14 cellular contexts compared by ENCODE assay signal in genomic region chr5:61732376-61732775, GRCh38.
DNase-seq lines count a peak whose midpoint lies in the region; ATAC-seq and TF ChIP-seq lines count a peak whose summit lies in the region.
"Had no signal": no experiment of that assay in that cellular context is flagged by ENCODE, and none has a peak within 500 bp of the region (broad histone marks: within the 10 kb centered on the region; RNA-seq: fewer than 3 reads in every experiment).

No MANE protein-coding gene starts in this region.

- peaks cover 0 to 11% (median 7%) of the 10 kb centered on the region in 4 donors for H3K4me1 ChIP-seq in sigmoid colon
- H3K4me1 ChIP-seq: suprapubic skin had no signal

- no peak for TF ChIP-seq POLR2A in sigmoid colon (IDR thresholded peaks at IDR 0.05)

- H3K4me3 ChIP-seq in sigmoid colon, result peak overlapping the region in 3 of 4 donors; percentile 26 to 41 (median 36)
- no peak overlapping the region for H3K4me3 ChIP-seq in foreskin fibroblast (ENCODE audit: low read depth in 1 of 2, low read length in 2 of 2)
- H3K4me3 ChIP-seq: hepatocyte, suprapubic skin had no signal

- TF ChIP-seq EP300 in sigmoid colon (IDR thresholded peaks at IDR 0.05), result no peak

- DNase-seq in NCI-H2227 (lab: John Stamatoyannopoulos, UW; ENCODE audit: unreplicated experiment), result peak; percentile 25
- peak; percentile 66 for DNase-seq in medulla oblongata (ENCODE audit: extremely low spot score)
- no peak for DNase-seq in sigmoid colon
- no peak for DNase-seq in foreskin fibroblast
- no peak for DNase-seq in HuH-7 (ENCODE audit: low spot score)
- DNase-seq: activated CD4-positive, CD25-positive, alpha-beta regulatory T cell treated with anti-CD3 and anti-CD28 coated beads, Interleukin-2, amount 50 U/mL, for 72 hours; activated T-cell treated with anti-CD3 and anti-CD28 coated beads, Interleukin-2, amount 50 U/mL, for 1 hour; CD4-positive, alpha-beta memory T cell; MM.1S had no signal

- WGBS in sigmoid colon, 2 donors, result 61 to 79% methylated on average over 12 of the region's 12 CpGs

- intact Hi-C loops in sigmoid colon (cut with DNase I), result no loop called here

- H3K9me3 ChIP-seq in sigmoid colon, result no peaks in the 10 kb centered on the region
- H3K9me3 ChIP-seq: suprapubic skin had no signal

- TF ChIP-seq CTCF in sigmoid colon (IDR thresholded peaks at IDR 0.05), result no peak
- no peak for TF ChIP-seq CTCF in foreskin fibroblast (IDR thresholded peaks at IDR 0.05; ENCODE audit: low read depth, low read length)

- peak overlapping the region; percentile 66 for H3K27ac ChIP-seq in cingulate gyrus (ENCODE audit: low read depth, low read length)
- H3K27ac ChIP-seq in sigmoid colon, result peak overlapping the region in 1 of 4 donors; percentile 34
- H3K27ac ChIP-seq: hepatocyte, suprapubic skin had no signal

- no peak for ATAC-seq in GM21723 (IDR thresholded peaks at IDR 0.05; ENCODE audit: unreplicated experiment)
- ATAC-seq in GM19467 (IDR thresholded peaks at IDR 0.05; ENCODE audit: unreplicated experiment), result no peak

- H3K36me3 ChIP-seq in sigmoid colon, result no peaks in the 10 kb centered on the region
- H3K36me3 ChIP-seq: suprapubic skin had no signal

- H3K27me3 ChIP-seq in sigmoid colon, result no peaks in the 10 kb centered on the region
- H3K27me3 ChIP-seq: suprapubic skin had no signal

Comparison
In these comparisons a context has a peak if more than half of its experiments do, and no peak if none do; other contexts are left out.
1. DNase-seq: peak in NCI-H2227 (single experiment) and medulla oblongata (single experiment); none in sigmoid colon (single experiment), foreskin fibroblast (0 of 2) and HuH-7 (single experiment).
2. H3K4me3 ChIP-seq: peak in sigmoid colon (3 of 4); none in foreskin fibroblast (0 of 2).